8 cellular contexts compared by ENCODE assay signal in genomic region chr4:27010334-27010940, GRCh38.
A peak's percentile ranks its signal among the peaks of the same experiment; 100 is the strongest.
DNase-seq lines count a peak whose midpoint lies in the region; ATAC-seq lines count a peak whose summit lies in the region.

No MANE protein-coding gene starts in this region.

- DNase-seq in EH (ENCODE audit: low read depth) (peak; percentile 71), Karpas-422 (peak; percentile 88), SJSA1 (ENCODE audit: low read depth in 1 of 2, low spot score in 2 of 2) (peak; percentile 35 to 45), Right ventricle myocardium superior (peak; percentile 53), renal cortical epithelial cell (ENCODE audit: low read depth) (peak; percentile 58)
- DNase-seq in activated naive CD4-positive, alpha-beta T cell treated with anti-CD3 and anti-CD28 coated beads, Interleukin-2, amount 50 U/mL, for 16 hours, result peak; percentile 67

- H3K4me1 ChIP-seq in Karpas-422 (ENCODE audit: low read length), result peaks cover 26% of the 10 kb centered on the region
- H3K4me1 ChIP-seq in SJSA1 (replicated peaks), result peaks cover 16% of the 10 kb centered on the region

- intact Hi-C loops in Right ventricle myocardium superior (cut with DNase I), result no loop called here

- ATAC-seq in GM21723 (IDR thresholded peaks at IDR 0.05; ENCODE audit: unreplicated experiment) (peak; percentile 84), Right ventricle myocardium superior (ENCODE audit: poor library complexity) (peak; percentile 88), GM19023 (IDR thresholded peaks at IDR 0.05; ENCODE audit: unreplicated experiment) (no peak)

- H3K36me3 ChIP-seq in Karpas-422 (ENCODE audit: insufficient read depth, low read length), result peaks cover 58% of the 10 kb centered on the region
- no peaks in the 10 kb centered on the region for H3K36me3 ChIP-seq in SJSA1

- H3K4me3 ChIP-seq in Karpas-422 (ENCODE audit: low read length) (no peak overlapping the region), SJSA1 (no peak overlapping the region)

- peak overlapping the region; percentile 19 for H3K27ac ChIP-seq in Karpas-422 (ENCODE audit: low read length)
- no peak overlapping the region; the same call in 1 of the 2 replicates for H3K27ac ChIP-seq in SJSA1

- no peaks in the 10 kb centered on the region for H3K9me2 ChIP-seq in Karpas-422 (replicated peaks; ENCODE audit: insufficient read depth, low read length)

- H3K9ac ChIP-seq in Karpas-422 (ENCODE audit: low read length), result no peak overlapping the region

- no peaks in the 10 kb centered on the region for H3K27me3 ChIP-seq in Karpas-422 (ENCODE audit: low read length)
- no peaks in the 10 kb centered on the region for H3K27me3 ChIP-seq in SJSA1 (replicated peaks)

- peaks cover 61% of the 10 kb centered on the region for H3K79me2 ChIP-seq in Karpas-422 (ENCODE audit: low read length)

- H3K4me2 ChIP-seq in Karpas-422 (ENCODE audit: low read depth, low read length, poor library complexity, severe bottlenecking), result no peak overlapping the region

- H3K9me3 ChIP-seq in Karpas-422 (ENCODE audit: low read length) (peaks cover 4% of the 10 kb centered on the region; the same call in 1 of the 2 replicates), SJSA1 (replicated peaks) (no peaks in the 10 kb centered on the region)

- H4K20me1 ChIP-seq in Karpas-422 (ENCODE audit: insufficient read depth, low read depth, low read length), result no peaks in the 10 kb centered on the region

- H2AFZ ChIP-seq in Karpas-422 (ENCODE audit: low read length), result no peak overlapping the region
